Comparison of ENCODE assay signal across 8 cellular contexts in genomic region chr10:103350522-103351260, GRCh38. TPM values are rescaled to one million over a fixed set of nuclear protein-coding genes. Genes with fewer than 3 reads are reported as not detected.
A peak's percentile ranks its signal among the peaks of the same experiment; 100 is the strongest.
DNase-seq lines count a peak whose midpoint lies in the region; ATAC-seq and TF ChIP-seq lines count a peak whose summit lies in the region.

Gene PCGF6 (minus strand): TSS chr10:103351140. CDS start chr10:103351066, 74 bp downstream.

- TF ChIP-seq CTCF in gastroesophageal sphincter (IDR thresholded peaks at IDR 0.05), result peak in 2 of 4 experiments; percentile 19 to 29
- TF ChIP-seq CTCF in neutrophil (IDR thresholded peaks at IDR 0.05), result no peak
- TF ChIP-seq CTCF in subcutaneous adipose tissue (IDR thresholded peaks at IDR 0.05; ENCODE audit: low read depth), result no peak

- peaks cover 12% of the 10 kb centered on the region for H3K4me1 Mint-ChIP-seq in activated naive CD4-positive, alpha-beta T cell treated with anti-CD3 and anti-CD28 coated beads for 36 hours (ENCODE audit: low read depth)

- peak within 1 kb of the TSS; percentile 90 for H3K4me3 Mint-ChIP-seq in activated naive CD4-positive, alpha-beta T cell treated with anti-CD3 and anti-CD28 coated beads for 36 hours

- H3K4me3 ChIP-seq in gastroesophageal sphincter, result peak within 1 kb of the TSS; percentile 69 to 88
- peak within 1 kb of the TSS; percentile 69 to 88 for H3K4me3 ChIP-seq in neutrophil (ENCODE audit: low read depth in 1 of 2, low read length in 1 of 2)

- WGBS in gastroesophageal sphincter (ENCODE audit: low coverage in 1 of 2), 2 donors, result 0 to 1% methylated on average over 3 to 17 of the region's 82 CpGs

- H3K4me1 ChIP-seq in gastroesophageal sphincter (peaks cover 0 to 26% (median 0%) of the 10 kb centered on the region in 3 donors), neutrophil (ENCODE audit: control insufficient read depth in 1 of 2, insufficient read depth in 1 of 2, low read depth in 1 of 2, low read length in 1 of 2) (peaks cover 3 to 4% of the 10 kb centered on the region in 2 experiments)

- intact Hi-C loops in activated naive CD4-positive, alpha-beta T cell treated with anti-CD3 and anti-CD28 coated beads for 36 hours (cut with micrococcal nuclease), result loop anchor here (1.0 to 5.0 kb wide), 4 partner anchors 18 to 432 kb away; partner anchors contain the start of genes ATP5MK, CNNM2, NT5C2 and PDCD11

- no peaks in the 10 kb centered on the region for H3K27me3 Mint-ChIP-seq in activated naive CD4-positive, alpha-beta T cell treated with anti-CD3 and anti-CD28 coated beads for 36 hours (ENCODE audit: low read depth)

- no peak for TF ChIP-seq EP300 in gastroesophageal sphincter (IDR thresholded peaks at IDR 0.05)

- peak within 1 kb of the TSS; percentile 44 to 88 (median 85) for H3K27ac ChIP-seq in gastroesophageal sphincter
- peak within 1 kb of the TSS; percentile 45 for H3K27ac ChIP-seq in neutrophil

- H3K27ac Mint-ChIP-seq in activated naive CD4-positive, alpha-beta T cell treated with anti-CD3 and anti-CD28 coated beads for 36 hours, result peak within 1 kb of the TSS; percentile 86

- TF ChIP-seq POLR2A in gastroesophageal sphincter (IDR thresholded peaks at IDR 0.05), result no peak

- H3K36me3 Mint-ChIP-seq in activated naive CD4-positive, alpha-beta T cell treated with anti-CD3 and anti-CD28 coated beads for 36 hours (ENCODE audit: low read depth), result peaks cover 5% of the 10 kb centered on the region

- CTCF ChIA-PET in activated naive CD4-positive, alpha-beta T cell treated with anti-CD3 and anti-CD28 coated beads for 36 hours (lab: Charles Lee), result interaction anchor here (1.0 to 3.5 kb wide), 2 partner anchors 16 to 135 kb away, joined by 3 to 8 read pairs; no protein-coding TSS in a partner anchor

- in situ Hi-C loops in SK-MEL-5 (cut with HindIII; ENCODE audit: low pct_unique_long_range_greater_than_20kb, low sequenced_read_pairs), result no loop called here

- DNase-seq in EH (ENCODE audit: low read depth) (peak; percentile 83), LHCN-M2 (ENCODE audit: low read depth) (peak; percentile 77), SK-MEL-5 (ENCODE audit: low read depth, low spot score) (peak; percentile 72)
- DNase-seq in activated naive CD4-positive, alpha-beta T cell treated with anti-CD3 and anti-CD28 coated beads for 36 hours, result peak; percentile 70

- ATAC-seq in GM21786 (IDR thresholded peaks at IDR 0.05; ENCODE audit: unreplicated experiment) (peak; percentile 79), gastroesophageal sphincter (peak; percentile 92)

- H3K36me3 ChIP-seq in gastroesophageal sphincter, result peaks cover 0 to 34% of the 10 kb centered on the region in 2 donors
- H3K36me3 ChIP-seq in neutrophil, result no peaks in the 10 kb centered on the region

- H3K27me3 ChIP-seq in gastroesophageal sphincter (peaks cover 5% of the 10 kb centered on the region), neutrophil (no peaks in the 10 kb centered on the region)

- H3K9me3 Mint-ChIP-seq in activated naive CD4-positive, alpha-beta T cell treated with anti-CD3 and anti-CD28 coated beads for 36 hours, result no peaks in the 10 kb centered on the region

- no peaks in the 10 kb centered on the region for H3K9me3 ChIP-seq in gastroesophageal sphincter
- H3K9me3 ChIP-seq in neutrophil, result no peaks in the 10 kb centered on the region

RNA-seq across cellular contexts. Expression of gene PCGF6, which starts in this region (rescaled TPM):
- total RNA-seq in LHCN-M2 (2014; rRNA removed) (16.1 and 17.2 TPM in 2 replicates), gastroesophageal sphincter (10 to 100 TPM; 11.7 to 19.1 (median 17.1) TPM), subcutaneous adipose tissue (10 to 100 TPM; 10.7 to 19.0 (median 15.8) TPM)
- polyA plus RNA-seq in LHCN-M2 (2012), result 5.1 TPM
- total RNA-seq in SK-MEL-5 (2014; rRNA removed; shearing (Covaris generic)), result 9.1 and 9.3 TPM in 2 replicates
- polyA plus RNA-seq in SK-MEL-5 (2015; cell fraction: cytosol; rRNA removed), result 8.4 and 11.1 TPM in 2 replicates
- 6.1 and 9.1 TPM in 2 replicates for polyA plus RNA-seq in SK-MEL-5 (2015; cell fraction: nucleus; rRNA removed)
- total RNA-seq in activated naive CD4-positive, alpha-beta T cell treated with anti-CD3 and anti-CD28 coated beads for 36 hours, result 10 to 100 TPM; 10.6 to 10.7 TPM

Comparison
In these comparisons a context has a peak if more than half of its experiments do, and no peak if none do; other contexts are left out.
1. Peak in every context shown above with its lines: DNase-seq, ATAC-seq, H3K4me3 ChIP-seq and H3K27ac ChIP-seq.